ENCODE assay signal across 8 cellular contexts in the genomic region with DNA sequence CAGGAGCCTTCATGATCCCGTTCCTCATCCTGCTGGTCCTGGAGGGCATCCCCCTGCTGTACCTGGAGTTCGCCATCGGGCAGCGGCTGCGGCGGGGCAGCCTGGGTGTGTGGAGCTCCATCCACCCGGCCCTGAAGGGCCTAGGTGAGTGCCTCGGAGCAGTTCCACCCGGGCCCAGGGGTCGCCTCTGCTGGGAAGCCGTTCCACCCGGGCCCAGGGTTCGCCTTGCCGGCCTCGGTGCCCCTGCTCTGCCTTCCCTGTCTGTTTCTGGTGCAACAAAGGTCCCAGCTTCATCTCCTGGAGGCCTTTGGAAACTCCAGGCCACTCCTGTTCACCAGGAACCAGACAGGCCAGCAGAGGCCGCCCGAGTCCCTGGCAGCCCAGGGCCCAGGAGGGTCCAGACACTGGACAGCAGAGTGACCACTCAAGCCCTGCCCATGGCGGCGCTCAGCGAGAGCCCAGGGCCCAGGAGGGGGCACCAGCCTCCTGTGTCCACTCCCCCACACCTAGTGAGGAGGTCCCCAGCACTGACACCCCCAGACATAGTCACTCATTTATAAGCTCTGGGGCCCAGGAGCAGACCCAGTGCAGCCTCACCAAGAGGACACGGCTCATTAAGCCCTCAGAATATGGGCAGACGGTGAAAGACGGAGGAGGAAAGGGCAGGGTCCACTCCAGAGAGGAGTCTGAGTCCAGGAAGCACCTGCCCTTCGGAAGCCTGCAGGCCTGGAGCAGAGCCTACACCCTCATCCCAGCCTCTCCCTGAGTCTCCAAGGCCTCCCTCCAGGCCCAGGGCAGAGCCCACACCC. TPM values are rescaled to one million over a fixed set of nuclear protein-coding genes. Genes with fewer than 3 reads are reported as not detected.
DNase-seq lines count a peak whose midpoint lies in the region; ATAC-seq and TF ChIP-seq lines count a peak whose summit lies in the region.

No MANE protein-coding gene starts in this region.

- CTCF ChIA-PET in HEK293 (lab: Yijun Ruan, JAX), result interaction anchor here (1.2 kb wide), 1 partner anchor 172 kb away, joined by 3 read pairs; no protein-coding TSS in a partner anchor

- intact Hi-C loops in left colon (cut with DNase I, micrococcal nuclease), result no loop called here

- no peaks in the 10 kb centered on the region for H3K36me3 ChIP-seq in HEK293 (ENCODE audit: control insufficient read depth in 2 of 2, insufficient read depth in 1 of 2, low read length in 2 of 2)

- H3K4me3 ChIP-seq in HEK293 (ENCODE audit: low read depth, low read length), result no peak overlapping the region

- no peaks in the 10 kb centered on the region for H3K4me1 ChIP-seq in HEK293 (ENCODE audit: control insufficient read depth, insufficient read depth, low read length)

- peak; percentile 68 for DNase-seq in AG08396 (ENCODE audit: low spot score)
- peak in 1 of 2 donors; percentile 62 for DNase-seq in left colon
- no peak for DNase-seq in dedifferentiated amniotic fluid mesenchymal stem cell (ENCODE audit: extremely low spot score)
- DNase-seq in CD1c-positive myeloid dendritic cell (ENCODE audit: extremely low spot score), result no peak
- DNase-seq in SKM-1 treated with dmso at 0.1 percent for 144 hours (lab: John Stamatoyannopoulos, UW; ENCODE audit: unreplicated experiment), result no peak

- no peak overlapping the region for H3K27ac ChIP-seq in HEK293 (ENCODE audit: extremely low read depth, low read depth, low read length)

- ATAC-seq in SK-N-SH treated with all-trans-retinoic acid at 6 μM for 48 hours (peak; percentile 84), left colon (peak; percentile 78), HG02759 (IDR thresholded peaks at IDR 0.05; ENCODE audit: unreplicated experiment) (no peak)

- H3K9me3 ChIP-seq in HEK293 (ENCODE audit: control insufficient read depth, insufficient read depth, low read depth, low read length), result no peaks in the 10 kb centered on the region

- no peak for TF ChIP-seq CTCF in HEK293 (tag by site-specific recombination; IDR thresholded peaks at IDR 0.05)

- POLR2A ChIA-PET in HEK293 (lab: Yijun Ruan, JAX), result interaction anchor here (1.2 kb wide), 1 partner anchor 21 kb away, joined by 3 read pairs; no protein-coding TSS in a partner anchor

TF ChIP-seq in HEK293, 187 proteins besides CTCF, POLR2A, EP300 and RAD21:
- TF ChIP-seq ZNF654 (tag by site-specific recombination; IDR thresholded peaks at IDR 0.05; ENCODE audit: low read depth) (0 out of 2 replicates have a peak, but pooled peaks have one; percentile 10), ZBTB21 (tag by site-specific recombination; IDR thresholded peaks at IDR 0.05) (no peak)

TF ChIP-seq in SK-N-SH treated with all-trans-retinoic acid at 6 μM for 48 hours, 23 proteins besides CTCF, POLR2A, EP300 and RAD21:
- no peak for TF ChIP-seq ESRRG (CRISPR knock-in tag; IDR thresholded peaks at IDR 0.05)
- no peak for TF ChIP-seq CSDC2 (CRISPR knock-in tag; IDR thresholded peaks at IDR 0.05)
- no peak for TF ChIP-seq PPARA (CRISPR knock-in tag; IDR thresholded peaks at IDR 0.05; ENCODE audit: borderline replicate concordance)
- TF ChIP-seq ARNTL (CRISPR knock-in tag; IDR thresholded peaks at IDR 0.05; ENCODE audit: borderline replicate concordance, low read depth), result no peak
- TF ChIP-seq ZFP3 (CRISPR knock-in tag; IDR thresholded peaks at IDR 0.05), result no peak
- TF ChIP-seq, protein P1, sequence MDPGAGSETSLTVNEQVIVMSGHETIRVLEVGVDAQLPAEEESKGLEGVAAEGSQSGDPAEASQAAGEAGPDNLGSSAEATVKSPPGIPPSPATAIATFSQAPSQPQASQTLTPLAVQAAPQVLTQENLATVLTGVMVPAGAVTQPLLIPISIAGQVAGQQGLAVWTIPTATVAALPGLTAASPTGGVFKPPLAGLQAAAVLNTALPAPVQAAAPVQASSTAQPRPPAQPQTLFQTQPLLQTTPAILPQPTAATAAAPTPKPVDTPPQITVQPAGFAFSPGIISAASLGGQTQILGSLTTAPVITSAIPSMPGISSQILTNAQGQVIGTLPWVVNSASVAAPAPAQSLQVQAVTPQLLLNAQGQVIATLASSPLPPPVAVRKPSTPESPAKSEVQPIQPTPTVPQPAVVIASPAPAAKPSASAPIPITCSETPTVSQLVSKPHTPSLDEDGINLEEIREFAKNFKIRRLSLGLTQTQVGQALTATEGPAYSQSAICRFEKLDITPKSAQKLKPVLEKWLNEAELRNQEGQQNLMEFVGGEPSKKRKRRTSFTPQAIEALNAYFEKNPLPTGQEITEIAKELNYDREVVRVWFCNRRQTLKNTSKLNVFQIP (CRISPR knock-in tag; IDR thresholded peaks at IDR 0.05; ENCODE audit: borderline replicate concordance, low read depth), result no peak
- no peak for TF ChIP-seq ZNF8 (CRISPR knock-in tag; IDR thresholded peaks at IDR 0.05)
- TF ChIP-seq RARB (CRISPR knock-in tag; IDR thresholded peaks at IDR 0.05), result no peak
- TF ChIP-seq ZNF70 (CRISPR knock-in tag; IDR thresholded peaks at IDR 0.05), result no peak
- TF ChIP-seq ZC3H10 (CRISPR knock-in tag; IDR thresholded peaks at IDR 0.05), result no peak
- TF ChIP-seq ZNF565 (CRISPR knock-in tag; conservative IDR thresholded peaks at IDR 0.05; ENCODE audit: low read depth), result no peak
- TF ChIP-seq, protein P2, sequence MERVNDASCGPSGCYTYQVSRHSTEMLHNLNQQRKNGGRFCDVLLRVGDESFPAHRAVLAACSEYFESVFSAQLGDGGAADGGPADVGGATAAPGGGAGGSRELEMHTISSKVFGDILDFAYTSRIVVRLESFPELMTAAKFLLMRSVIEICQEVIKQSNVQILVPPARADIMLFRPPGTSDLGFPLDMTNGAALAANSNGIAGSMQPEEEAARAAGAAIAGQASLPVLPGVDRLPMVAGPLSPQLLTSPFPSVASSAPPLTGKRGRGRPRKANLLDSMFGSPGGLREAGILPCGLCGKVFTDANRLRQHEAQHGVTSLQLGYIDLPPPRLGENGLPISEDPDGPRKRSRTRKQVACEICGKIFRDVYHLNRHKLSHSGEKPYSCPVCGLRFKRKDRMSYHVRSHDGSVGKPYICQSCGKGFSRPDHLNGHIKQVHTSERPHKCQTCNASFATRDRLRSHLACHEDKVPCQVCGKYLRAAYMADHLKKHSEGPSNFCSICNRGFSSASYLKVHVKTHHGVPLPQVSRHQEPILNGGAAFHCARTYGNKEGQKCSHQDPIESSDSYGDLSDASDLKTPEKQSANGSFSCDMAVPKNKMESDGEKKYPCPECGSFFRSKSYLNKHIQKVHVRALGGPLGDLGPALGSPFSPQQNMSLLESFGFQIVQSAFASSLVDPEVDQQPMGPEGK (CRISPR knock-in tag; IDR thresholded peaks at IDR 0.05; ENCODE audit: borderline replicate concordance), result no peak
- TF ChIP-seq BACH2 (CRISPR knock-in tag; IDR thresholded peaks at IDR 0.05; ENCODE audit: borderline replicate concordance), result no peak
- no peak for TF ChIP-seq TCF4 (CRISPR knock-in tag; IDR thresholded peaks at IDR 0.05; ENCODE audit: borderline replicate concordance)
- TF ChIP-seq ZFP30 (CRISPR knock-in tag; IDR thresholded peaks at IDR 0.05), result no peak
TF ChIP-seq in SK-N-SH treated with all-trans-retinoic acid at 6 μM for 48 hours: peak in this region for 0.

RNA-seq across cellular contexts. Expression of a gene that starts 7.6 kb away (rescaled TPM):
- 10 to 100 TPM in 1 of 2 donors, 1 to 10 TPM in 1; 5.8 to 72.5 TPM for total RNA-seq in left colon

RNA-seq across cellular contexts. Expression of a gene that starts 16.2 kb away (rescaled TPM):
- under 1 TPM in 1 of 2 donors, not detected in 1; 0.11 TPM for total RNA-seq in left colon
